ENCODE assay signal across 12 cellular contexts in the genomic region with DNA sequence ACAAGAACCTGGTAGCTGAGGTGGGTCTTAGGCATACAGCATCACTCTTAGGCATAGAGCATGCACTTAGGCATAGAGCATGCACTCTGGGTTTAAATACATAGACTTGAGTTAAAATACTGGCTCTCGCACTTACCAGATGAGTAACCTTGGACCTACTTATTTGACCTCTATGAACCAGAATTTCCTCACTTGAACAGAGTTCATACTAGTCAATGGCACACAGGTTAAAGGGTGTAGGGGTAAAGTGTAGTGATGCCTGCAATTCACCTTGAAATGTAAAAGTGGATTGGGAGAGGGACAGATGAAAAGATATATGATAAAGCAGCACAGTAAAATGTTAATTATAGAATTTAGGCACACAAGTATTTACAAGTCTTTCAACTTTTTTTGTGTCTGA. TPM values are rescaled to one million over a fixed set of nuclear protein-coding genes. Genes with fewer than 3 reads are reported as not detected.
DNase-seq lines count a peak whose midpoint lies in the region; ATAC-seq, FAIRE-seq and TF ChIP-seq lines count a peak whose summit lies in the region.
"Had no signal": no experiment of that assay in that cellular context is flagged by ENCODE, and none has a peak within 500 bp of the region (broad histone marks: within the 10 kb centered on the region; RNA-seq: fewer than 3 reads in every experiment).

No MANE protein-coding gene starts in this region.

- WGBS in H1 (ENCODE audit: extremely low coverage in 1 of 2, insufficient coverage in 1 of 2, insufficient read length in 1 of 2, insufficient replicate concordance in 2 of 2, low coverage in 1 of 2, low lambda C conversion rate in 2 of 2, missing lambda C conversion rate in 1 of 2), 2 experiments: 76% methylated on average over 1 of the region's 1 CpG; no CpG with 5 or more reads in 1 of the 2 experiments

- no peak overlapping the region for H3K23ac ChIP-seq in H1 (ENCODE audit: insufficient read length)

- no peak overlapping the region for H2BK12ac ChIP-seq in H1 (ENCODE audit: low read depth, low read length)

- H3K14ac ChIP-seq in H1 (ENCODE audit: insufficient read length): no peak overlapping the region

- no peak overlapping the region for H3K27ac ChIP-seq in OCI-LY3 (ENCODE audit: low read length)
- H3K27ac ChIP-seq in H1 (ENCODE audit: low read depth, low read length): no peak overlapping the region
- H3K27ac ChIP-seq: coronary artery had no signal

- POLR2A ChIA-PET in H1 (lab: Charles Lee; ENCODE audit: partially characterized antibody): interaction anchor here (1.3 to 1.9 kb wide), 3 partner anchors 12 to 368 kb away, joined by 3 to 7 read pairs (median 7); no protein-coding TSS in a partner anchor

- H2BK120ac ChIP-seq in H1 (replicated peaks; ENCODE audit: low read depth, low read length): no peak overlapping the region

- TF ChIP-seq RAD21 in H1 (IDR thresholded peaks at IDR 0.05 in 1 of 2, conservative IDR thresholded peaks at IDR 0.05 in 1 of 2; ENCODE audit: low read depth in 2 of 2, low read length in 2 of 2): no peak

- no peak for TF ChIP-seq CTCF in OCI-LY3 (IDR thresholded peaks at IDR 0.05; ENCODE audit: low read depth, low read length)
- no peak for TF ChIP-seq CTCF in H1 (IDR thresholded peaks at IDR 0.05; ENCODE audit: control extremely low read depth in 1 of 3, insufficient read depth in 1 of 3, low read depth in 1 of 3, low read length in 3 of 3)

- H3K23me2 ChIP-seq in H1 (ENCODE audit: low read depth, low read length): peaks cover 2% of the 10 kb centered on the region; the same call in 1 of the 2 replicates

- peak overlapping the region; percentile 98 for H3K27ac Mint-ChIP-seq in activated T-cell treated with anti-CD3 and anti-CD28 coated beads, Interleukin-2, amount 50 U/mL, for 24 hours

- peaks cover 14% of the 10 kb centered on the region for H3K4me1 ChIP-seq in OCI-LY3 (ENCODE audit: low read length)
- H3K4me1 ChIP-seq in H1 (replicated peaks in 1 of 4; ENCODE audit: control insufficient read depth in 3 of 4, insufficient read depth in 4 of 4, low read length in 3 of 4): no peaks in the 10 kb centered on the region; a peak in 2 of 7 replicates
- H3K4me1 ChIP-seq in skeletal muscle satellite cell (ENCODE audit: control insufficient read depth, insufficient read depth, low read length): peaks cover 8% of the 10 kb centered on the region

- H3K18ac ChIP-seq in H1 (ENCODE audit: extremely low read depth, low read length): no peak overlapping the region

- DNase-seq in activated T-cell treated with anti-CD3 and anti-CD28 coated beads, Interleukin-2, amount 50 U/mL, for 24 hours: no peak
- DNase-seq in activated T-cell treated with anti-CD3 and anti-CD28 coated beads for 4 hours (no peak), H1 (ENCODE audit: low read depth in 1 of 2, low spot score in 2 of 2) (no peak)
- DNase-seq: GF-D8; posterior cingulate gyrus; stimulated activated CD4-positive, alpha-beta T cell treated with anti-CD3 and anti-CD28 coated beads, Interleukin-1b, Interleukin-23, amount 100 ng/mL, for 48 hours had no signal

- no peak overlapping the region for H2AK5ac ChIP-seq in H1 (ENCODE audit: low read depth, low read length)

- peak overlapping the region; percentile 99 for H3K4me3 Mint-ChIP-seq in activated T-cell treated with anti-CD3 and anti-CD28 coated beads, Interleukin-2, amount 50 U/mL, for 24 hours

- H3K27me3 ChIP-seq in OCI-LY3 (ENCODE audit: low read depth, low read length) (no peaks in the 10 kb centered on the region), H1 (replicated peaks in 1 of 4; ENCODE audit: control insufficient read depth in 3 of 4, extremely low read depth in 1 of 4, insufficient read depth in 3 of 4, low read length in 3 of 4) (peaks cover 0 to 4% (median 0%) of the 10 kb centered on the region in 4 experiments; a peak in 1 of 7 replicates), skeletal muscle satellite cell (ENCODE audit: control insufficient read depth, insufficient read depth, low read length) (no peaks in the 10 kb centered on the region)

- H3K4me2 ChIP-seq in OCI-LY3 (ENCODE audit: low read length) (peak overlapping the region; percentile 86), H1 (ENCODE audit: insufficient read depth in 1 of 2, low read depth in 2 of 2, low read length in 2 of 2) (peak overlapping the region; percentile 74 to 77; a peak in 3 of 4 replicates), skeletal muscle satellite cell (ENCODE audit: low read length) (peak overlapping the region; percentile 65)

- H3K4me3 ChIP-seq in OCI-LY3 (ENCODE audit: low read length) (peak overlapping the region; percentile 94), H1 (ENCODE audit: extremely low read depth in 1 of 4, insufficient read depth in 2 of 4, low read depth in 3 of 4, low read length in 4 of 4) (peak overlapping the region in 2 of 4 experiments; percentile 94 to 96; a peak in 1 of 8 replicates), skeletal muscle satellite cell (ENCODE audit: low read length) (peak overlapping the region; percentile 93)

- no peak for TF ChIP-seq EP300 in H1 (IDR thresholded peaks at IDR 0.05; ENCODE audit: borderline replicate concordance in 1 of 2, low read depth in 2 of 2, low read length in 2 of 2)

- H3K79me2 ChIP-seq in OCI-LY3 (ENCODE audit: low read length): peaks cover 67% of the 10 kb centered on the region
- peaks cover 9 to 47% of the 10 kb centered on the region in 2 experiments for H3K79me2 ChIP-seq in H1 (ENCODE audit: control insufficient read depth in 1 of 2, insufficient read depth in 2 of 2, low read length in 2 of 2)

- TF ChIP-seq POLR2A in H1 (IDR thresholded peaks at IDR 0.05; ENCODE audit: control extremely low read depth in 1 of 2, low read depth in 2 of 2, low read length in 2 of 2): no peak

- no peak for FAIRE-seq in H1 (lab: Jason Lieb, UNC)

- H3K27me3 Mint-ChIP-seq in activated T-cell treated with anti-CD3 and anti-CD28 coated beads, Interleukin-2, amount 50 U/mL, for 24 hours: no peaks in the 10 kb centered on the region

- no peak overlapping the region for H4K91ac ChIP-seq in H1 (replicated peaks; ENCODE audit: insufficient read length, low read length)

- no peak overlapping the region for H4K8ac ChIP-seq in H1 (ENCODE audit: extremely low read depth, insufficient read depth, low read length)

- CTCF ChIA-PET in H1 (lab: Charles Lee; ENCODE audit: partially characterized antibody): interaction anchor here (1.2 to 3.0 kb wide), 4 partner anchors 12 to 55 kb away, joined by 3 to 10 read pairs (median 4); no protein-coding TSS in a partner anchor

- H3K56ac ChIP-seq in H1 (replicated peaks; ENCODE audit: insufficient read length, low read depth, low read length): no peak overlapping the region

- no peak overlapping the region for H2BK20ac ChIP-seq in H1 (ENCODE audit: low read length)

- H3K79me1 ChIP-seq in H1 (ENCODE audit: low read depth, low read length): peaks cover 8% of the 10 kb centered on the region

- H3K9ac ChIP-seq in OCI-LY3 (ENCODE audit: low read length): no peak overlapping the region
- no peak overlapping the region for H3K9ac ChIP-seq in H1 (replicated peaks in 1 of 4; ENCODE audit: extremely low read depth in 1 of 4, low read depth in 3 of 4, low read length in 3 of 4)
- no peak overlapping the region for H3K9ac ChIP-seq in skeletal muscle satellite cell (ENCODE audit: low read depth, low read length)

- no peak overlapping the region for H2BK15ac ChIP-seq in H1 (ENCODE audit: low read length)

- peaks cover 28% of the 10 kb centered on the region for H3K36me3 ChIP-seq in OCI-LY3 (replicated peaks; ENCODE audit: low read depth, low read length)
- H3K36me3 ChIP-seq in H1 (ENCODE audit: control insufficient read depth in 2 of 4, insufficient read depth in 4 of 4, low read length in 3 of 4): peaks cover 4 to 24% (median 15%) of the 10 kb centered on the region in 4 experiments; a peak in 7 of 8 replicates
- no peaks in the 10 kb centered on the region for H3K36me3 ChIP-seq in skeletal muscle satellite cell (ENCODE audit: insufficient read depth, low read length)

- H3K9me3 ChIP-seq in OCI-LY3 (ENCODE audit: insufficient read depth, low read length): no peaks in the 10 kb centered on the region
- no peaks in the 10 kb centered on the region for H3K9me3 ChIP-seq in H1 (ENCODE audit: insufficient read depth in 2 of 2, low read depth in 1 of 2, low read length in 1 of 2)
- no peaks in the 10 kb centered on the region for H3K9me3 ChIP-seq in skeletal muscle satellite cell (replicated peaks; ENCODE audit: low read length)

- peaks cover 4% of the 10 kb centered on the region for H3K9me3 Mint-ChIP-seq in activated T-cell treated with anti-CD3 and anti-CD28 coated beads, Interleukin-2, amount 50 U/mL, for 24 hours

- ATAC-seq in esophagus mucosa (no peak), HG02938 (IDR thresholded peaks at IDR 0.05; ENCODE audit: unreplicated experiment) (no peak), HG03095 (IDR thresholded peaks at IDR 0.05; ENCODE audit: unreplicated experiment) (no peak)

- no peak overlapping the region for H3K4ac ChIP-seq in H1 (replicated peaks; ENCODE audit: insufficient read length, low read depth, low read length)

- H2AFZ ChIP-seq in OCI-LY3 (ENCODE audit: low read depth, low read length) (no peak overlapping the region), H1 (ENCODE audit: low read length) (no peak overlapping the region)

- no peak overlapping the region for H4K5ac ChIP-seq in H1 (ENCODE audit: insufficient read length, low read depth, low read length)

- H2BK5ac ChIP-seq in H1 (ENCODE audit: low read depth, low read length): no peak overlapping the region

- H3K36me3 Mint-ChIP-seq in activated T-cell treated with anti-CD3 and anti-CD28 coated beads, Interleukin-2, amount 50 U/mL, for 24 hours (ENCODE audit: low read depth): peaks cover 59% of the 10 kb centered on the region

- H4K20me1 ChIP-seq in OCI-LY3 (ENCODE audit: insufficient read depth, low read length) (no peaks in the 10 kb centered on the region), H1 (replicated peaks in 1 of 2; ENCODE audit: control insufficient read depth in 1 of 2, insufficient read depth in 2 of 2, low read length in 2 of 2) (peaks cover 0 to 2% of the 10 kb centered on the region in 2 experiments)

- peaks cover 42% of the 10 kb centered on the region for H3K4me1 Mint-ChIP-seq in activated T-cell treated with anti-CD3 and anti-CD28 coated beads, Interleukin-2, amount 50 U/mL, for 24 hours (ENCODE audit: low read depth)

RNA-seq across cellular contexts. Expression of a gene that starts 1.6 kb away (rescaled TPM):
- 131 and 135 TPM in 2 replicates for total RNA-seq in H1 (2021; fragmentation: NEBNext Ultra II Directional; extraction: Animal tissue kit (Norgen Biotek cat#: 25700))
- polyA plus RNA-seq in H1 (2011; rRNA removed): 112 and 113 TPM in 2 replicates
- polyA plus RNA-seq in H1 (2011; cell fraction: cytosol; rRNA removed): 155 TPM
- polyA plus RNA-seq in H1 (2011; cell fraction: nucleus; rRNA removed): 102 TPM
- polyA plus RNA-seq in H1 (2012, experiment 1 of 2): 147 to 169 TPM (median 163 TPM) in 4 replicates
- 94.8 TPM for polyA plus RNA-seq in H1 (2012, experiment 2 of 2)
- 76.0 TPM for polyA plus RNA-seq in H1 (2013, experiment 1 of 2)
- 74.4 TPM for polyA plus RNA-seq in H1 (2013, experiment 2 of 2)
- 78.8 and 104 TPM in 2 replicates for polyA minus RNA-seq in H1 (2011; rRNA and poly(A)+ RNA removed)
- 81.2 TPM for polyA minus RNA-seq in H1 (2011; cell fraction: cytosol; rRNA and poly(A)+ RNA removed)
- 68.8 TPM for polyA minus RNA-seq in H1 (2011; cell fraction: nucleus; rRNA and poly(A)+ RNA removed)
- 86.9 and 91.5 TPM in 2 replicates for total RNA-seq in skeletal muscle satellite cell (2012; rRNA removed)
- total RNA-seq in esophagus mucosa: 28.4 TPM

RNA-seq across cellular contexts. Expression of a gene that starts 31.3 kb away (rescaled TPM):
- 13.1 and 13.8 TPM in 2 replicates for total RNA-seq in H1 (2021; fragmentation: NEBNext Ultra II Directional; extraction: Animal tissue kit (Norgen Biotek cat#: 25700))
- polyA plus RNA-seq in H1 (2011; rRNA removed): 19.8 and 27.6 TPM in 2 replicates
- polyA plus RNA-seq in H1 (2011; cell fraction: cytosol; rRNA removed): 16.2 TPM
- 17.5 TPM for polyA plus RNA-seq in H1 (2011; cell fraction: nucleus; rRNA removed)
- 7.3 to 14.1 TPM (median 12.1 TPM) in 4 replicates for polyA plus RNA-seq in H1 (2012, experiment 1 of 2)
- polyA plus RNA-seq in H1 (2012, experiment 2 of 2): 15.7 TPM
- polyA plus RNA-seq in H1 (2013, experiment 1 of 2): 8.8 TPM
- polyA plus RNA-seq in H1 (2013, experiment 2 of 2): 9.1 TPM
- polyA minus RNA-seq in H1 (2011; rRNA and poly(A)+ RNA removed): 11.9 and 12.1 TPM in 2 replicates
- polyA minus RNA-seq in H1 (2011; cell fraction: cytosol; rRNA and poly(A)+ RNA removed): 11.4 TPM
- 22.0 TPM for polyA minus RNA-seq in H1 (2011; cell fraction: nucleus; rRNA and poly(A)+ RNA removed)
- total RNA-seq in skeletal muscle satellite cell (2012; rRNA removed): 4.6 and 7.4 TPM in 2 replicates
- 10.4 TPM for total RNA-seq in esophagus mucosa
